8 cellular contexts compared by ENCODE assay signal in the genomic region with DNA sequence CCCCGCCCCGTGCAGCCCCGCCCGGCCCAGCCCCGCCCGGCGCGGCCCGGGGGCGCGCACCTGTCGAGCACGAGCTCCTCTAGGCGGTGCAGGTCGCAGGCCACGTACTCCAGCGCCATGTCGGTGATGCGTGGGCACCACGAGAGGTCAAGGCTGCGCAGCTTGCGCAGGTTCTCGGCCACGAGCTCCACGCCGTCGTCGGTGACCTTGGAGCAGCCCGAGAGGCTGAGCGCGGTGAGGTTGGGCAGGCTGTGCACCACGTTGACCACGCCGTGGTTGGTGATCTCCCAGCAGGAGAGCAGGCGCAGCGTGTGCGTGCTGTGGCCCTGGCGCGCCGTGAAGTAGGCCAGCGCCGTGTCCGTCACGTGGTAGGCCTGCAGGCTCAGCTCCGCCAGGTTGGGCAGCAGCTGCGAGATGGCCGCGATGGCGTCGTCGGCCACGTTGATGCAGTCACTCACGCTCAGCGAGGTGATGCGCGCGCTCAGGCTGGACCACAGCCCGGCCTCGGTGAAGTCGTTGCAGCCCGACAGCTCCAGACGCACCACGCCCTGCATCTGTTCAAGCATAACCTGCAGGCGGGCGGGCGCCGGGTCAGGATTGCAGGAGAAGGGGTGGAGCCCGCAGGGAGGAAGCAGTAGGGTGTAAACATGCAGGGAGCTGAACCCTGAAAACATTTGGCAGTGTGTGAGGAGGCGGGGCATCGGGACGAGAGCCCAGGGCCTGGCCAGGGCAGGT. TPM values are rescaled to one million over a fixed set of nuclear protein-coding genes. Genes with fewer than 3 reads are reported as not detected.
DNase-seq lines count a peak whose midpoint lies in the region; ATAC-seq lines count a peak whose summit lies in the region.

No MANE protein-coding gene starts in this region.

- H3K4me2 ChIP-seq in skeletal muscle satellite cell (ENCODE audit: low read length) = peak overlapping the region; percentile 27

- no peak overlapping the region for H3K9ac ChIP-seq in skeletal muscle satellite cell (ENCODE audit: low read depth, low read length)

- no peaks in the 10 kb centered on the region for H3K36me3 ChIP-seq in skeletal muscle satellite cell (ENCODE audit: insufficient read depth, low read length)

- H3K4me1 ChIP-seq in skeletal muscle satellite cell (ENCODE audit: control insufficient read depth, insufficient read depth, low read length) = peaks cover 1% of the 10 kb centered on the region

- no peak overlapping the region for H3K27ac Mint-ChIP-seq in effector memory CD8-positive, alpha-beta T cell

- H3K4me3 ChIP-seq in skeletal muscle satellite cell (ENCODE audit: low read length) = no peak overlapping the region

- H3K27me3 Mint-ChIP-seq in effector memory CD8-positive, alpha-beta T cell = no peaks in the 10 kb centered on the region

- H3K4me3 Mint-ChIP-seq in effector memory CD8-positive, alpha-beta T cell = peak overlapping the region; percentile 74 to 86

- ATAC-seq in effector memory CD8-positive, alpha-beta T cell (replicated peaks) = peak; percentile 69
- ATAC-seq in GM19452 (IDR thresholded peaks at IDR 0.05; ENCODE audit: unreplicated experiment) = no peak
- ATAC-seq in HG02588 (IDR thresholded peaks at IDR 0.05; ENCODE audit: unreplicated experiment) = no peak

- peaks cover 54% of the 10 kb centered on the region for H3K27me3 ChIP-seq in skeletal muscle satellite cell (ENCODE audit: control insufficient read depth, insufficient read depth, low read length)

- no peaks in the 10 kb centered on the region for H3K9me3 ChIP-seq in skeletal muscle satellite cell (replicated peaks; ENCODE audit: low read length)

- no peaks in the 10 kb centered on the region for H3K9me3 Mint-ChIP-seq in effector memory CD8-positive, alpha-beta T cell

- H3K4me1 Mint-ChIP-seq in effector memory CD8-positive, alpha-beta T cell (ENCODE audit: low read depth in 2 of 2) = peaks cover 10 to 11% of the 10 kb centered on the region in 2 donors

- peaks cover 6% of the 10 kb centered on the region for H3K36me3 Mint-ChIP-seq in effector memory CD8-positive, alpha-beta T cell (ENCODE audit: insufficient read depth)

- DNase-seq in DMS153 treated with DMSO at 0.1 percent for 48 hours (lab: John Stamatoyannopoulos, UW; ENCODE audit: unreplicated experiment) = peak; percentile 94
- DNase-seq in NCI-H1105 (lab: John Stamatoyannopoulos, UW) = peak; percentile 75
- DNase-seq in activated CD4-positive, alpha-beta T cell treated with anti-CD3 and anti-CD28 coated beads for 24 hours (ENCODE audit: low read depth in 2 of 2) = peak; percentile 48 to 50
- DNase-seq in effector memory CD8-positive, alpha-beta T cell = peak in 2 of 3 experiments; percentile 46 to 52
- no peak for DNase-seq in medulla oblongata (ENCODE audit: extremely low spot score)

RNA-seq across cellular contexts. Expression of a gene that starts 5.3 kb away (rescaled TPM):
- 7.0 and 8.1 TPM in 2 replicates for total RNA-seq in skeletal muscle satellite cell (2012; rRNA removed)

RNA-seq across cellular contexts. Expression of a gene that starts 10.1 kb away (rescaled TPM):
- 0.51 and 1.5 TPM in 2 replicates for total RNA-seq in skeletal muscle satellite cell (2012; rRNA removed)

RNA-seq across cellular contexts. Expression of a gene that starts 11.4 kb away (rescaled TPM):
- 13.2 and 30.6 TPM in 2 replicates for total RNA-seq in skeletal muscle satellite cell (2012; rRNA removed)

RNA-seq across cellular contexts. Expression of a gene that starts 15.3 kb away (rescaled TPM):
- 174 and 208 TPM in 2 replicates for total RNA-seq in skeletal muscle satellite cell (2012; rRNA removed)

RNA-seq across cellular contexts. Expression of a gene that starts 19.4 kb away (rescaled TPM):
- 70.0 and 90.9 TPM in 2 replicates for total RNA-seq in skeletal muscle satellite cell (2012; rRNA removed)
